37 cellular contexts compared by ENCODE assay signal in the genomic region with DNA sequence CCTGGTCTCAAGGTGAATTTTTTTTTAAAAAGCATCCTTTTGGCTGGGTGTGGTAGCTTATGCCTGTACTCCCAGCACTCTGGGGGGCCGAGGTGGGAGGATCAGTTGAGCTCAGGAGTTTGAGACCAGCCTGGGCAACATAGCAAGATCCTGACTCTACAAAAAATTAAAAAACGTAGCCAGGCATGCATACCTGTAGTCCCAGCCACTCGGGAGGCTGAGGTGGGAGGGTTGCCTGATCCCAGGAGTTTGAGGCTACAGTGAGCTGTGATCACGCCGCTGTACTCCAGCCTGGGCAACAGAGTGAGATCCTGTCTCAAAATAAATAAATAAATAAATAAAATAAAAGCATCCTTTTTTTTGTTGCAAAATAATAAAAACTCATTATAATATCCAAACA.
"Had no signal": no experiment of that assay in that cellular context is flagged by ENCODE, and none has a peak within 500 bp of the region (broad histone marks: within the 10 kb centered on the region; RNA-seq: fewer than 3 reads in every experiment).

No MANE protein-coding gene starts in this region.

- H3K9me3 ChIP-seq: adrenal gland, ascending aorta, body of pancreas, breast epithelium had no signal

- ATAC-seq: activated naive CD4-positive, alpha-beta T cell treated with anti-CD3 and anti-CD28 coated beads, Interleukin-2, amount 50 U/mL, for 72 hours; activated naive CD8-positive, alpha-beta T cell treated with anti-CD3 and anti-CD28 coated beads, Interleukin-2, amount 50 U/mL, for 24 hours; activated T-cell treated with anti-CD3 and anti-CD28 coated beads, Interleukin-2, amount 50 U/mL, for 4 hours; activated T-cell treated with anti-CD3 and anti-CD28 coated beads, Interleukin-2, amount 50 U/mL, for 72 hours; activated T-helper 17 cell treated with anti-CD3 and anti-CD28 coated beads, Interleukin-2, amount 50 U/mL, for 72 hours; body of pancreas had no signal

- H3K36me3 ChIP-seq: adrenal gland, brain microvascular endothelial cell, breast epithelium, cardiac muscle cell had no signal

- H3K9me3 Mint-ChIP-seq: activated naive CD4-positive, alpha-beta T cell treated with anti-CD3 and anti-CD28 coated beads for 36 hours; activated naive CD4-positive, alpha-beta T cell treated with anti-CD3 and anti-CD28 coated beads, Interleukin-2, amount 10 ng/mL, durations not matched to agents 7 days and 5 days; activated naive CD4-positive, alpha-beta T cell treated with anti-CD3 and anti-CD28 coated beads, Interleukin-2, amount 50 U/mL, for 24 hours; activated naive CD4-positive, alpha-beta T cell treated with anti-CD3 and anti-CD28 coated beads, Interleukin-2, amount 50 U/mL, for 72 hours; activated naive CD8-positive, alpha-beta T cell treated with anti-CD3 and anti-CD28 coated beads for 36 hours; activated naive CD8-positive, alpha-beta T cell treated with anti-CD3 and anti-CD28 coated beads, Interleukin-2, amount 10 ng/mL, durations not matched to agents 7 days and 5 days; activated naive CD8-positive, alpha-beta T cell treated with anti-CD3 and anti-CD28 coated beads, Interleukin-2, amount 50 U/mL, for 24 hours; activated T-cell treated with anti-CD3 and anti-CD28 coated beads, Interleukin-2, amount 50 U/mL, for 4 hours; activated T-cell treated with anti-CD3 and anti-CD28 coated beads, Interleukin-2, amount 50 U/mL, for 72 hours; activated T-helper 1 cell treated with anti-CD3 and anti-CD28 coated beads, Interleukin-12 subunit alpha, Interleukin-12 subunit beta, Interleukin-2, Interleukin-4 antibody, amounts not matched to agents 30 ng/mL and 10 ng/mL and 1 ng/mL, durations not matched to agents 14 hours and 24 hours and 36 hours; activated T-helper 17 cell treated with anti-CD3 and anti-CD28 coated beads, Interleukin-2, amount 50 U/mL, for 72 hours; activated T-helper 2 cell treated with anti-CD3 and anti-CD28 coated beads, Interferon-gamma antibody, Interleukin-2, Interleukin-4, amounts not matched to agents 10 μg/mL and 5 μg/mL and 100 μg/mL, durations not matched to agents 14 hours and 24 hours and 36 hours; central memory CD8-positive, alpha-beta T cell had no signal

- H3K36me3 Mint-ChIP-seq: activated naive CD4-positive, alpha-beta T cell treated with anti-CD3 and anti-CD28 coated beads, Interleukin-2, amount 10 ng/mL, durations not matched to agents 7 days and 5 days; activated naive CD4-positive, alpha-beta T cell treated with anti-CD3 and anti-CD28 coated beads, Interleukin-2, amount 50 U/mL, for 24 hours; activated naive CD4-positive, alpha-beta T cell treated with anti-CD3 and anti-CD28 coated beads, Interleukin-2, amount 50 U/mL, for 72 hours; activated naive CD8-positive, alpha-beta T cell; activated naive CD8-positive, alpha-beta T cell treated with anti-CD3 and anti-CD28 coated beads for 36 hours; activated naive CD8-positive, alpha-beta T cell treated with anti-CD3 and anti-CD28 coated beads, Interleukin-2, amount 10 ng/mL, durations not matched to agents 7 days and 5 days had no signal

- H3K27me3 Mint-ChIP-seq: activated naive CD4-positive, alpha-beta T cell treated with anti-CD3 and anti-CD28 coated beads, Interleukin-2, amount 50 U/mL, for 24 hours; activated naive CD8-positive, alpha-beta T cell treated with anti-CD3 and anti-CD28 coated beads for 36 hours; activated naive CD8-positive, alpha-beta T cell treated with anti-CD3 and anti-CD28 coated beads, Interleukin-2, amount 10 ng/mL, durations not matched to agents 7 days and 5 days; activated naive CD8-positive, alpha-beta T cell treated with anti-CD3 and anti-CD28 coated beads, Interleukin-2, amount 50 U/mL, for 24 hours; activated T-helper 17 cell treated with anti-CD3 and anti-CD28 coated beads, Interleukin-2, amount 50 U/mL, for 72 hours; brain; central memory CD8-positive, alpha-beta T cell had no signal

- H3K27me3 ChIP-seq: adrenal gland, ascending aorta, body of pancreas, brain microvascular endothelial cell, breast epithelium, cardiac muscle cell had no signal

- H3K4me3 ChIP-seq: adrenal gland, ascending aorta, body of pancreas, breast epithelium, cardiac muscle cell had no signal

- H3K4me1 ChIP-seq: adrenal gland had no signal

- H3K27ac Mint-ChIP-seq: activated naive CD4-positive, alpha-beta T cell treated with anti-CD3 and anti-CD28 coated beads for 36 hours; activated naive CD4-positive, alpha-beta T cell treated with anti-CD3 and anti-CD28 coated beads, Interleukin-2, amount 10 ng/mL, durations not matched to agents 7 days and 5 days; activated naive CD4-positive, alpha-beta T cell treated with anti-CD3 and anti-CD28 coated beads, Interleukin-2, amount 50 U/mL, for 24 hours; activated naive CD4-positive, alpha-beta T cell treated with anti-CD3 and anti-CD28 coated beads, Interleukin-2, amount 50 U/mL, for 72 hours; activated naive CD8-positive, alpha-beta T cell; activated naive CD8-positive, alpha-beta T cell treated with anti-CD3 and anti-CD28 coated beads for 36 hours; activated naive CD8-positive, alpha-beta T cell treated with anti-CD3 and anti-CD28 coated beads, Interleukin-2, amount 10 ng/mL, durations not matched to agents 7 days and 5 days; activated naive CD8-positive, alpha-beta T cell treated with anti-CD3 and anti-CD28 coated beads, Interleukin-2, amount 50 U/mL, for 24 hours; activated T-cell treated with anti-CD3 and anti-CD28 coated beads, Interleukin-2, amount 50 U/mL, for 72 hours; activated T-helper 1 cell treated with anti-CD3 and anti-CD28 coated beads, Interleukin-12 subunit alpha, Interleukin-12 subunit beta, Interleukin-2, Interleukin-4 antibody, amounts not matched to agents 30 ng/mL and 10 ng/mL and 1 ng/mL, durations not matched to agents 14 hours and 24 hours and 36 hours; activated T-helper 17 cell treated with anti-CD3 and anti-CD28 coated beads, Interleukin-2, amount 50 U/mL, for 72 hours; activated T-helper 2 cell treated with anti-CD3 and anti-CD28 coated beads, Interferon-gamma antibody, Interleukin-2, Interleukin-4, amounts not matched to agents 10 μg/mL and 5 μg/mL and 100 μg/mL, durations not matched to agents 14 hours and 24 hours and 36 hours had no signal

- DNase-seq: activated effector memory CD4-positive, alpha-beta T cell treated with anti-CD3 and anti-CD28 coated beads, Interleukin-2, amount 50 U/mL, for 16 hours; activated effector memory CD4-positive, alpha-beta T cell treated with Interleukin-2 at 50 U/mL for 16 hours; activated gamma-delta T cell; activated gamma-delta T cell treated with Interleukin-2 at 50 U/mL for 16 hours; activated naive CD4-positive, alpha-beta T cell; activated naive CD4-positive, alpha-beta T cell treated with anti-CD3 and anti-CD28 coated beads for 36 hours; activated naive CD4-positive, alpha-beta T cell treated with anti-CD3 and anti-CD28 coated beads, Interleukin-2, amount 10 ng/mL, durations not matched to agents 7 days and 5 days; activated naive CD4-positive, alpha-beta T cell treated with anti-CD3 and anti-CD28 coated beads, Interleukin-2, amount 50 U/mL, for 16 hours; activated naive CD4-positive, alpha-beta T cell treated with Interleukin-2 at 50 U/mL for 16 hours; activated naive CD8-positive, alpha-beta T cell treated with anti-CD3 and anti-CD28 coated beads for 36 hours; activated naive CD8-positive, alpha-beta T cell treated with anti-CD3 and anti-CD28 coated beads, Interleukin-2, amount 10 ng/mL, durations not matched to agents 7 days and 5 days; activated naive CD8-positive, alpha-beta T cell treated with anti-CD3 and anti-CD28 coated beads, Interleukin-2, amount 50 U/mL, for 24 hours; activated T-cell treated with anti-CD3 and anti-CD28 coated beads, Interleukin-2, amount 50 U/mL, for 4 hours; activated T-cell treated with anti-CD3 and anti-CD28 coated beads, Interleukin-2, amount 50 U/mL, for 48 hours; activated T-cell treated with anti-CD3 and anti-CD28 coated beads, Interleukin-2, amount 50 U/mL, for 72 hours; adrenal gland; amniotic stem cell; amygdala; anterior cingulate cortex; aorta; body of pancreas; brain microvascular endothelial cell; central memory CD4-positive, alpha-beta T cell had no signal

- H3K27ac ChIP-seq: adrenal gland, ascending aorta, body of pancreas, brain microvascular endothelial cell, cardiac muscle cell had no signal

- FAIRE-seq: astrocyte, bronchial epithelial cell, colon had no signal

- H3K4me3 Mint-ChIP-seq: activated naive CD4-positive, alpha-beta T cell treated with anti-CD3 and anti-CD28 coated beads for 36 hours; activated naive CD4-positive, alpha-beta T cell treated with anti-CD3 and anti-CD28 coated beads, Interleukin-2, amount 10 ng/mL, durations not matched to agents 7 days and 5 days; activated naive CD4-positive, alpha-beta T cell treated with anti-CD3 and anti-CD28 coated beads, Interleukin-2, amount 50 U/mL, for 24 hours; activated naive CD8-positive, alpha-beta T cell; activated naive CD8-positive, alpha-beta T cell treated with anti-CD3 and anti-CD28 coated beads for 36 hours; activated naive CD8-positive, alpha-beta T cell treated with anti-CD3 and anti-CD28 coated beads, Interleukin-2, amount 10 ng/mL, durations not matched to agents 7 days and 5 days; activated naive CD8-positive, alpha-beta T cell treated with anti-CD3 and anti-CD28 coated beads, Interleukin-2, amount 50 U/mL, for 24 hours; activated T-cell treated with anti-CD3 and anti-CD28 coated beads, Interleukin-2, amount 50 U/mL, for 4 hours; activated T-cell treated with anti-CD3 and anti-CD28 coated beads, Interleukin-2, amount 50 U/mL, for 72 hours; activated T-helper 1 cell treated with anti-CD3 and anti-CD28 coated beads, Interleukin-12 subunit alpha, Interleukin-12 subunit beta, Interleukin-2, Interleukin-4 antibody, amounts not matched to agents 30 ng/mL and 10 ng/mL and 1 ng/mL, durations not matched to agents 14 hours and 24 hours and 36 hours; activated T-helper 17 cell treated with anti-CD3 and anti-CD28 coated beads, Interleukin-2, amount 50 U/mL, for 72 hours; brain; central memory CD8-positive, alpha-beta T cell had no signal

- H3K4me1 Mint-ChIP-seq: activated naive CD4-positive, alpha-beta T cell treated with anti-CD3 and anti-CD28 coated beads, Interleukin-2, amount 10 ng/mL, durations not matched to agents 7 days and 5 days; activated naive CD4-positive, alpha-beta T cell treated with anti-CD3 and anti-CD28 coated beads, Interleukin-2, amount 50 U/mL, for 24 hours; activated naive CD8-positive, alpha-beta T cell treated with anti-CD3 and anti-CD28 coated beads for 36 hours; activated naive CD8-positive, alpha-beta T cell treated with anti-CD3 and anti-CD28 coated beads, Interleukin-2, amount 10 ng/mL, durations not matched to agents 7 days and 5 days; activated naive CD8-positive, alpha-beta T cell treated with anti-CD3 and anti-CD28 coated beads, Interleukin-2, amount 50 U/mL, for 24 hours; activated T-helper 17 cell treated with anti-CD3 and anti-CD28 coated beads, Interleukin-2, amount 50 U/mL, for 72 hours; central memory CD8-positive, alpha-beta T cell had no signal
